19 cellular contexts compared by ENCODE assay signal in the genomic region with DNA sequence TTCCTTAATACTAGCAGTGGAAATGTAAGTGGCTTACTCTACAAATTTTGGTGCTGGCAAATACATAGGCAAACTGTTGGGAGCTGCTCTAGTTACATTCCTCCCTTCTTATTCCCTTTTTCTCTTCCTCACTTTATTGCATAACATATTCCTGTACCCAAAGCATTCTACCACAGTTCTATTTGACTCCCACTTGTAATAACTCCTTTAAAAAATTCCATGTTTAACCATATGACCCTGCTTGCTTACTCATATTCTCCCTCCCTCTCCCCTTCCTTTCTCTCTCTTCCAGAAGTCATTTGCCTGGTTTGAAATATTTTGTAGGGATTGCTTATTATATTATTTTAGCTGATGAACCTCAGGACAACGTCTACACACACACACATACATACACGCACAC. TPM values are rescaled to one million over a fixed set of nuclear protein-coding genes. Genes with fewer than 3 reads are reported as not detected.
A peak's percentile ranks its signal among the peaks of the same experiment; 100 is the strongest.
DNase-seq lines count a peak whose midpoint lies in the region; ATAC-seq, FAIRE-seq and TF ChIP-seq lines count a peak whose summit lies in the region.
"Had no signal": no experiment of that assay in that cellular context is flagged by ENCODE, and none has a peak within 500 bp of the region (broad histone marks: within the 10 kb centered on the region; RNA-seq: fewer than 3 reads in every experiment).

No MANE protein-coding gene starts in this region.

- peak overlapping the region; percentile 1; the same call in 1 of the 3 replicates for H3K4me2 ChIP-seq in A549

- CTCF ChIA-PET in A549 (lab: Yijun Ruan, JAX), result interaction anchor here (1.0 to 3.9 kb wide), 7 partner anchors 9 to 306 kb away, joined by 3 to 24 read pairs (median 4); a partner anchor contains a TSS
- CTCF ChIA-PET in Caco-2 (lab: Charles Lee), result no interaction called here

- TF ChIP-seq EP300 in A549 (IDR thresholded peaks at IDR 0.05) (no peak), esophagus muscularis mucosa (IDR thresholded peaks at IDR 0.05) (no peak)

- peak; percentile 9 to 11; a peak in 4 of 6 replicates for ATAC-seq in A549
- no peak for ATAC-seq in pancreas
- ATAC-seq: body of pancreas had no signal

- H3K27ac Mint-ChIP-seq in Caco-2 (ENCODE audit: unreplicated experiment), result no peak overlapping the region

- FAIRE-seq in A549 (lab: Jason Lieb, UNC), result no peak
- no peak for FAIRE-seq in pancreas (lab: Jason Lieb, UNC)
- FAIRE-seq: endometrium, TTC549 had no signal

- H3K9me3 ChIP-seq in A549, result no peaks in the 10 kb centered on the region
- no peaks in the 10 kb centered on the region for H3K9me3 ChIP-seq in esophagus muscularis mucosa
- H3K9me3 ChIP-seq in Caco-2, result no peaks in the 10 kb centered on the region
- H3K9me3 ChIP-seq in pancreas, result no peaks in the 10 kb centered on the region
- H3K9me3 ChIP-seq: body of pancreas, testis had no signal

- TF ChIP-seq CTCF in A549 (IDR thresholded peaks at IDR 0.05) (no peak), astrocyte of the spinal cord (IDR thresholded peaks at IDR 0.05; ENCODE audit: low read depth, low read length) (no peak), esophagus muscularis mucosa (IDR thresholded peaks at IDR 0.05) (no peak), Caco-2 (IDR thresholded peaks at IDR 0.05; ENCODE audit: insufficient read depth in 1 of 2, low read depth in 1 of 2, low read length in 1 of 2, severe bottlenecking in 1 of 2, unreplicated experiment in 1 of 2) (no peak), pancreas (IDR thresholded peaks at IDR 0.05) (no peak)

- H3K9me3 Mint-ChIP-seq in Caco-2 (ENCODE audit: unreplicated experiment), result no peaks in the 10 kb centered on the region

- in situ Hi-C loops in astrocyte of the spinal cord (cut with HindIII; ENCODE audit: low sequenced_read_pairs), result no loop called here

- H3K27me3 Mint-ChIP-seq in Caco-2 (ENCODE audit: insufficient read depth, unreplicated experiment), result no peaks in the 10 kb centered on the region

- H3K4me1 ChIP-seq in A549, result peaks cover 41% of the 10 kb centered on the region
- peaks cover 0 to 10% (median 10%) of the 10 kb centered on the region in 4 donors for H3K4me1 ChIP-seq in esophagus muscularis mucosa
- peaks cover 7% of the 10 kb centered on the region for H3K4me1 ChIP-seq in Caco-2
- H3K4me1 ChIP-seq in pancreas, result peaks cover 8 to 22% (median 11%) of the 10 kb centered on the region in 3 donors
- H3K4me1 ChIP-seq: testis had no signal

- H3K36me3 ChIP-seq in esophagus muscularis mucosa, result peaks cover 0 to 56% (median 22%) of the 10 kb centered on the region in 4 donors
- H3K36me3 ChIP-seq in Caco-2 (ENCODE audit: control insufficient read depth, insufficient read depth, low read length), result peaks cover 1% of the 10 kb centered on the region; the same call in 1 of the 2 replicates
- no peaks in the 10 kb centered on the region for H3K36me3 ChIP-seq in pancreas

- TF ChIP-seq RAD21 in A549 (conservative IDR thresholded peaks at IDR 0.05 in 1 of 2, IDR thresholded peaks at IDR 0.05 in 1 of 2), result no peak

- POLR2A ChIA-PET in A549 (lab: Yijun Ruan, JAX), result interaction anchor here (1.5 kb wide), 1 partner anchor 23 kb away, joined by 12 read pairs; a partner anchor contains a TSS
- POLR2A ChIA-PET in Caco-2 (lab: Charles Lee), result no interaction called here

- no peak overlapping the region for H3K4me3 ChIP-seq in A549
- H3K4me3 ChIP-seq in astrocyte of the spinal cord (ENCODE audit: low read depth, low read length), result no peak overlapping the region
- no peak overlapping the region for H3K4me3 ChIP-seq in esophagus muscularis mucosa
- no peak overlapping the region for H3K4me3 ChIP-seq in Caco-2 (ENCODE audit: low read depth, low read length)
- H3K4me3 ChIP-seq in pancreas, result no peak overlapping the region
- H3K4me3 ChIP-seq: body of pancreas, coronary artery, testis had no signal

- BruUV-seq in Caco-2 (replicated peaks; lab: Mats Ljungman, UMichigan), result no TSS peak

- H3K27me3 ChIP-seq in esophagus muscularis mucosa (no peaks in the 10 kb centered on the region), Caco-2 (replicated peaks; ENCODE audit: control insufficient read depth, insufficient read depth, low read length) (no peaks in the 10 kb centered on the region), pancreas (no peaks in the 10 kb centered on the region)
- H3K27me3 ChIP-seq: body of pancreas, testis had no signal

- no peak overlapping the region for H3K27ac ChIP-seq in A549
- no peak overlapping the region for H3K27ac ChIP-seq in esophagus muscularis mucosa (replicated peaks in 1 of 4)
- peak overlapping the region in 1 of 4 donors; percentile 20 for H3K27ac ChIP-seq in pancreas
- H3K27ac ChIP-seq: coronary artery, testis had no signal

- no peak for TF ChIP-seq POLR2A in A549 (IDR thresholded peaks at IDR 0.05; ENCODE audit: low read length)
- no peak for TF ChIP-seq POLR2A in esophagus muscularis mucosa (IDR thresholded peaks at IDR 0.05; ENCODE audit: low read depth)

- peaks cover 77% of the 10 kb centered on the region for H3K36me3 Mint-ChIP-seq in Caco-2 (ENCODE audit: insufficient read depth, unreplicated experiment)

- no peak overlapping the region for H3K4me3 Mint-ChIP-seq in Caco-2 (ENCODE audit: unreplicated experiment)

- 57% methylated on average over 2 of the region's 2 CpGs for WGBS in A549 (ENCODE audit: missing lambda C conversion rate)
- 85% methylated on average over 2 of the region's 2 CpGs for WGBS in esophagus muscularis mucosa
- 90 to 91% methylated on average over 2 of the region's 2 CpGs for WGBS in pancreas, 2 donors

- intact Hi-C loops in esophagus muscularis mucosa (cut with DNase I), result no loop called here
- intact Hi-C loops in Caco-2 (cut with micrococcal nuclease; ENCODE audit: unreplicated experiment), result no loop called here
- intact Hi-C loops in pancreas (cut with DNase I), result loop anchor here in 1 of 3 donors (10.0 kb wide), 1 partner anchor 51 kb away; a partner anchor contains a TSS

- peaks cover 13% of the 10 kb centered on the region for H3K4me1 Mint-ChIP-seq in Caco-2 (ENCODE audit: low read depth, unreplicated experiment)

- DNase-seq in A549 (ENCODE audit: low read depth in 1 of 2, low spot score in 1 of 2), result no peak
- DNase-seq in GM04503 (ENCODE audit: low read depth), result peak; percentile 16
- peak; percentile 26 for DNase-seq in astrocyte of the spinal cord (ENCODE audit: low read depth, low spot score)
- peak; percentile 21 for DNase-seq in kidney glomerular epithelial cell (lab: John Stamatoyannopoulos, UW)
- DNase-seq in esophagus muscularis mucosa (ENCODE audit: extremely low spot score), result no peak
- DNase-seq in Caco-2, result no peak
- no peak for DNase-seq in pons (ENCODE audit: low spot score)
- no peak for DNase-seq in pancreas
- DNase-seq: activated CD4-positive, alpha-beta T cell treated with anti-CD3 and anti-CD28 coated beads for 4 hours; activated naive CD4-positive, alpha-beta T cell treated with Interleukin-2 at 50 U/mL for 16 hours; body of pancreas; DMS79 treated with DMSO at 0.1 percent for 48 hours; NCI-H1417; NCI-H2171 treated with DMSO at 0.1 percent for 48 hours; NCI-H69; testis had no signal

TF ChIP-seq in A549, 52 proteins besides CTCF, POLR2A, EP300 and RAD21:
- TF ChIP-seq CEBPB (IDR thresholded peaks at IDR 0.05) (peak; percentile 42 to 56; a peak in 2 of 4 replicates), FOSL2 (IDR thresholded peaks at IDR 0.05) (no peak), FOSL2 (CRISPR knock-in tag; IDR thresholded peaks at IDR 0.05) (peak; percentile 17; the same call in 1 of the 2 replicates), TP53 (CRISPR knock-in tag; IDR thresholded peaks at IDR 0.05) (peak; percentile 71; the same call in 1 of the 2 replicates), RARB (CRISPR knock-in tag; IDR thresholded peaks at IDR 0.05) (peak; percentile 65; the same call in 1 of the 2 replicates), ZC3H11A (IDR thresholded peaks at IDR 0.05) (no peak), CBX8 (IDR thresholded peaks at IDR 0.05) (no peak), FOSB (CRISPR knock-in tag; IDR thresholded peaks at IDR 0.05) (0 out of 2 replicates have a peak, but pooled peaks have one; percentile 32), CHD2 (IDR thresholded peaks at IDR 0.05; ENCODE audit: low read length, partially characterized antibody) (no peak), HOXA7 (CRISPR knock-in tag; IDR thresholded peaks at IDR 0.05) (0 out of 2 replicates have a peak, but pooled peaks have one; percentile 33), POLR2AphosphoS2 (conservative IDR thresholded peaks at IDR 0.05; ENCODE audit: low read length) (peak; percentile 82; the same call in 1 of the 2 replicates), TFCP2L1 (CRISPR knock-in tag; IDR thresholded peaks at IDR 0.05) (peak; percentile 92)

RNA-seq across cellular contexts. Expression of a gene that starts 22.7 kb away (rescaled TPM):
- polyA plus RNA-seq in A549 (2011; rRNA removed), result 1,834 and 2,226 TPM in 2 replicates
- 1,879 and 2,170 TPM in 2 replicates for polyA plus RNA-seq in A549 (2012; cell fraction: cytosol; rRNA removed)
- 1,128 and 1,581 TPM in 2 replicates for polyA plus RNA-seq in A549 (2012; cell fraction: nucleus; rRNA removed)
- 2,775 to 2,908 TPM (median 2,777 TPM) in 3 replicates for polyA plus RNA-seq in A549 (2017; fragmentation: RNase III; extraction: RNeasy Plus Mini Kit Qiagen cat#74134 plus additional on column Dnase treatment)
- 822 and 1,005 TPM in 2 replicates for polyA minus RNA-seq in A549 (2011; rRNA and poly(A)+ RNA removed)
- total RNA-seq in esophagus muscularis mucosa, result 100 to 1,000 TPM in 2 of 4 donors, 10 to 100 TPM in 2; 54.5 to 114 (median 96.3) TPM
- total RNA-seq in Caco-2 (2022), result 96.2 and 119 TPM in 2 replicates
- total RNA-seq in pancreas, result 1 to 10 TPM; 1.2 to 6.0 (median 4.9) TPM
- 1 to 10 TPM; 3.8 to 7.3 TPM for polyA plus RNA-seq in pancreas

RNA-seq across cellular contexts. Expression of a gene that starts 51.1 kb away (rescaled TPM):
- polyA plus RNA-seq in A549 (2011; rRNA removed) (120 and 134 TPM in 2 replicates), A549 (2017; fragmentation: RNase III; extraction: RNeasy Plus Mini Kit Qiagen cat#74134 plus additional on column Dnase treatment) (111 to 123 TPM (median 116 TPM) in 3 replicates), pancreas (10 to 100 TPM; 33.4 to 35.8 TPM)
- polyA plus RNA-seq in A549 (2012; cell fraction: cytosol; rRNA removed), result 164 and 165 TPM in 2 replicates
- polyA plus RNA-seq in A549 (2012; cell fraction: nucleus; rRNA removed), result 135 and 142 TPM in 2 replicates
- polyA minus RNA-seq in A549 (2011; rRNA and poly(A)+ RNA removed), result 93.6 and 122 TPM in 2 replicates
- total RNA-seq in esophagus muscularis mucosa (10 to 100 TPM; 22.4 to 39.2 (median 30.3) TPM), Caco-2 (2022) (115 and 120 TPM in 2 replicates), pancreas (100 to 1,000 TPM in 2 of 6 donors, 10 to 100 TPM in 4; 34.8 to 123 (median 64.7) TPM)

RNA-seq across cellular contexts. Expression of a gene that starts 58.5 kb away (rescaled TPM):
- polyA plus RNA-seq in A549 (2011; rRNA removed) (15.5 and 16.1 TPM in 2 replicates), A549 (2017; fragmentation: RNase III; extraction: RNeasy Plus Mini Kit Qiagen cat#74134 plus additional on column Dnase treatment) (16.2 to 17.6 TPM (median 16.9 TPM) in 3 replicates), pancreas (10 to 100 TPM; 27.4 to 35.5 TPM)
- polyA plus RNA-seq in A549 (2012; cell fraction: cytosol; rRNA removed), result 12.5 and 15.3 TPM in 2 replicates
- 35.6 and 38.2 TPM in 2 replicates for polyA plus RNA-seq in A549 (2012; cell fraction: nucleus; rRNA removed)
- 18.9 and 27.5 TPM in 2 replicates for polyA minus RNA-seq in A549 (2011; rRNA and poly(A)+ RNA removed)
- total RNA-seq in esophagus muscularis mucosa (10 to 100 TPM; 21.9 to 32.8 (median 27.8) TPM), Caco-2 (2022) (39.7 and 43.9 TPM in 2 replicates), pancreas (10 to 100 TPM; 33.9 to 50.4 (median 35.4) TPM)

Comparison
In these comparisons a context has a peak if more than half of its experiments do, and no peak if none do; other contexts are left out.
1. ATAC-seq: peak in A549 (2 of 2); none in pancreas (0 of 4).
2. DNase-seq: peak in GM04503 (single experiment), astrocyte of the spinal cord (single experiment) and kidney glomerular epithelial cell (single experiment); none in A549 (0 of 2), esophagus muscularis mucosa (single experiment), Caco-2 (0 of 2), pons (single experiment) and pancreas (0 of 6).
3. RNA of a gene that starts 22.7 kb away (total RNA-seq): 96.2 to 119 TPM in Caco-2 and 54.5 to 114 TPM in esophagus muscularis mucosa; 1.2 to 6.0 TPM in pancreas; every median in the first group is over 4 times any median in the second.